In genomic region chr17:77712578-77712977, GRCh38 we compare ENCODE assay signal across 2 cellular contexts.
TF ChIP-seq lines count a peak whose summit lies in the region.

No MANE protein-coding gene starts in this region.

TF ChIP-seq in HepG2, 621 proteins besides CTCF, POLR2A, EP300 and RAD21:
- TF ChIP-seq MYNN (CRISPR knock-in tag; IDR thresholded peaks at IDR 0.05; ENCODE audit: low read depth) (no peak), ATF7 (IDR thresholded peaks at IDR 0.05) (peak; percentile 93), ATF7 (CRISPR knock-in tag; IDR thresholded peaks at IDR 0.05) (no peak), MIER2 (CRISPR knock-in tag; IDR thresholded peaks at IDR 0.05) (no peak), ZNF83 (CRISPR knock-in tag; IDR thresholded peaks at IDR 0.05; ENCODE audit: borderline replicate concordance) (no peak)

TF ChIP-seq in HEK293, 187 proteins besides CTCF, POLR2A, EP300 and RAD21:
- TF ChIP-seq, protein P1, sequence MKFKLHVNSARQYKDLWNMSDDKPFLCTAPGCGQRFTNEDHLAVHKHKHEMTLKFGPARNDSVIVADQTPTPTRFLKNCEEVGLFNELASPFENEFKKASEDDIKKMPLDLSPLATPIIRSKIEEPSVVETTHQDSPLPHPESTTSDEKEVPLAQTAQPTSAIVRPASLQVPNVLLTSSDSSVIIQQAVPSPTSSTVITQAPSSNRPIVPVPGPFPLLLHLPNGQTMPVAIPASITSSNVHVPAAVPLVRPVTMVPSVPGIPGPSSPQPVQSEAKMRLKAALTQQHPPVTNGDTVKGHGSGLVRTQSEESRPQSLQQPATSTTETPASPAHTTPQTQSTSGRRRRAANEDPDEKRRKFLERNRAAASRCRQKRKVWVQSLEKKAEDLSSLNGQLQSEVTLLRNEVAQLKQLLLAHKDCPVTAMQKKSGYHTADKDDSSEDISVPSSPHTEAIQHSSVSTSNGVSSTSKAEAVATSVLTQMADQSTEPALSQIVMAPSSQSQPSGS (tag by site-specific recombination; IDR thresholded peaks at IDR 0.05; ENCODE audit: low read depth): 0 out of 2 replicates have a peak, but pooled peaks have one; percentile 28
- no peak for TF ChIP-seq PATZ1 (tag by site-specific recombination; IDR thresholded peaks at IDR 0.05)
- TF ChIP-seq ZNF184 (tag by site-specific recombination; IDR thresholded peaks at IDR 0.05): 0 out of 2 replicates have a peak, but pooled peaks have one; percentile 30
